1 cellular context compared by ENCODE assay signal in the genomic region with DNA sequence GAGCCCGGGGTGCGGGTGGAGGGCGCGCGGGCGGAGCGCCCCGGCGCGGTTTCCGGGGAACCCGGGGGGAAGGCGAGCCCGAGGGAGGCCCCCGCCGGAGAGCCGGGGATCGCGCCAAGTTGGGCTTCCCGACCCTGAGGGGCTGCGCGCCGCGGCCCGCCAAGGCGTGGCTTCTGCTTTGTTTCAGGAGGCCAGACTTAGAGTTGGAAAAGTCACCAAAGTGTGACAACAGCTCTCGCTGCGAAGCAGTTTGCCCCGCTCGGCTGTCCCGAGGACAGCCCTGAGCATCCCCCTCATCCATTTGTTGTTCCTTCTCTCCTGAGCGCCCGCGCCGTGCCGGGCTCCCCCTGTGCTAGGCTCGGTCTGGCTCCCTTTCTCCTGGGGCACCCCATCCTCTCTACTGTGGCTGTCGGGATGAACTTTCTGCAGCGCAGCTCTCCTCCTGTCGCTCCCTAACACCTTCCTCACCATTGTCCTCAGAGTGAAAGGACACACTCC.
TF ChIP-seq lines count a peak whose summit lies in the region.

No MANE protein-coding gene starts in this region.

TF ChIP-seq in H1, 55 proteins besides CTCF, POLR2A, EP300 and RAD21:
- no peak for TF ChIP-seq SIRT6 (IDR thresholded peaks at IDR 0.05; ENCODE audit: low read length)
- TF ChIP-seq GABPA (IDR thresholded peaks at IDR 0.05; ENCODE audit: borderline replicate concordance, insufficient read depth, low read length) = peak; percentile 64; the same call in 1 of the 2 replicates
- no peak for TF ChIP-seq NANOG (IDR thresholded peaks at IDR 0.05; ENCODE audit: insufficient read depth, low read depth, low read length, poor library complexity, severe bottlenecking)
- peak; percentile 54 for TF ChIP-seq EZH2 (IDR thresholded peaks at IDR 0.05; ENCODE audit: low read depth, low read length, severe bottlenecking)
- TF ChIP-seq, protein P1, sequence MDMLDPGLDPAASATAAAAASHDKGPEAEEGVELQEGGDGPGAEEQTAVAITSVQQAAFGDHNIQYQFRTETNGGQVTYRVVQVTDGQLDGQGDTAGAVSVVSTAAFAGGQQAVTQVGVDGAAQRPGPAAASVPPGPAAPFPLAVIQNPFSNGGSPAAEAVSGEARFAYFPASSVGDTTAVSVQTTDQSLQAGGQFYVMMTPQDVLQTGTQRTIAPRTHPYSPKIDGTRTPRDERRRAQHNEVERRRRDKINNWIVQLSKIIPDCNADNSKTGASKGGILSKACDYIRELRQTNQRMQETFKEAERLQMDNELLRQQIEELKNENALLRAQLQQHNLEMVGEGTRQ (IDR thresholded peaks at IDR 0.05; ENCODE audit: low read length) = no peak
- TF ChIP-seq SAP30 (IDR thresholded peaks at IDR 0.05; ENCODE audit: insufficient read depth, insufficient replicate concordance, low read length) = no peak
- no peak for TF ChIP-seq HDAC2 (IDR thresholded peaks at IDR 0.05; ENCODE audit: borderline replicate concordance in 1 of 2, low read depth in 2 of 2, low read length in 2 of 2)
- TF ChIP-seq CBX5 (IDR thresholded peaks at IDR 0.05; ENCODE audit: low read depth, low read length) = no peak
- TF ChIP-seq ASH2L (IDR thresholded peaks at IDR 0.05; ENCODE audit: low read length) = peak; percentile 38
- peak; percentile 60 for TF ChIP-seq SUZ12 (IDR thresholded peaks at IDR 0.05; ENCODE audit: low read length)
- TF ChIP-seq CBX8 (IDR thresholded peaks at IDR 0.05; ENCODE audit: borderline replicate concordance, low read depth, low read length) = no peak
